In the genomic region with DNA sequence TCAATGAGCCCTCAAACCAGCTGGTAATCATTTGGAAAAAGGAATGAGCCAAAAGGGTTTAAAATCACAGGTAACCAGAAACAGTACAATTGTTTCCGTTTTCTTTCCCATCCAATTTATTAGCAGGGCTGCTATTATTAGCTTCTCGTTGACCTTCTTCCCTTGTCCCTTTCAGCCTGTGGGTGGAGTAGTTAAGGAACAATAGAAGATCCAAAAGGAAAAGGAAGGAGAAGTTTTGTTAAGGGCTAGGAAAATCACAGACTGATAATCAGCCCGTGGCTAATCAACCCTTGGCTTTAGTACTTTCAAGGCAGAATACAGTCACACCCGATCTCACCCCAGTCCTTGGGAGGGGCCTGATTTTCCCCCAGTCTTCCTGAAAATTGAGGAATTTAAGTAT, we compare ENCODE assay signal across 26 cellular contexts. TPM values are rescaled to one million over a fixed set of nuclear protein-coding genes. Genes with fewer than 3 reads are reported as not detected.
"Had no signal": no experiment of that assay in that cellular context is flagged by ENCODE, and none has a peak within 500 bp of the region (broad histone marks: within the 10 kb centered on the region; RNA-seq: fewer than 3 reads in every experiment).

No MANE protein-coding gene starts in this region.

- H3K4me1 ChIP-seq: SJSA1 had no signal

- H3K9me3 ChIP-seq: SJSA1 had no signal

- H3K27ac ChIP-seq: brain microvascular endothelial cell, SJSA1, VCaP had no signal

- H3K4me3 Mint-ChIP-seq: activated naive CD8-positive, alpha-beta T cell treated with anti-CD3 and anti-CD28 coated beads, Interleukin-2, amount 10 ng/mL, durations not matched to agents 7 days and 5 days; activated T-cell treated with anti-CD3 and anti-CD28 coated beads, Interleukin-2, amount 50 U/mL, for 72 hours; naive B cell; neural crest cell; stimulated activated effector memory CD8-positive, alpha-beta T cell treated with anti-CD3 and anti-CD28 coated beads, Interleukin-12 subunit alpha, Interleukin-12 subunit beta, amount 100 ng/mL, for 72 hours; T-helper 17 cell had no signal

- H3K36me3 Mint-ChIP-seq: activated naive CD8-positive, alpha-beta T cell treated with anti-CD3 and anti-CD28 coated beads, Interleukin-2, amount 10 ng/mL, durations not matched to agents 7 days and 5 days; naive B cell; stimulated activated effector memory CD8-positive, alpha-beta T cell treated with anti-CD3 and anti-CD28 coated beads, Interleukin-12 subunit alpha, Interleukin-12 subunit beta, amount 100 ng/mL, for 72 hours had no signal

- FAIRE-seq: small intestine had no signal

- H3K27ac Mint-ChIP-seq: activated naive CD8-positive, alpha-beta T cell treated with anti-CD3 and anti-CD28 coated beads, Interleukin-2, amount 10 ng/mL, durations not matched to agents 7 days and 5 days; activated T-cell treated with anti-CD3 and anti-CD28 coated beads, Interleukin-2, amount 50 U/mL, for 72 hours; naive B cell; stimulated activated effector memory CD8-positive, alpha-beta T cell treated with anti-CD3 and anti-CD28 coated beads, Interleukin-12 subunit alpha, Interleukin-12 subunit beta, amount 100 ng/mL, for 72 hours; T-helper 17 cell had no signal

- ATAC-seq: activated T-cell treated with anti-CD3 and anti-CD28 coated beads, Interleukin-2, amount 50 U/mL, for 72 hours; esophagus mucosa; left colon; stimulated activated effector memory CD8-positive, alpha-beta T cell treated with anti-CD3 and anti-CD28 coated beads, Interleukin-12 subunit alpha, Interleukin-12 subunit beta, amount 100 ng/mL, for 72 hours; T-helper 17 cell had no signal

- H3K9me3 Mint-ChIP-seq: activated naive CD8-positive, alpha-beta T cell treated with anti-CD3 and anti-CD28 coated beads, Interleukin-2, amount 10 ng/mL, durations not matched to agents 7 days and 5 days; activated T-cell treated with anti-CD3 and anti-CD28 coated beads, Interleukin-2, amount 50 U/mL, for 72 hours; naive B cell; neural crest cell; stimulated activated effector memory CD8-positive, alpha-beta T cell treated with anti-CD3 and anti-CD28 coated beads, Interleukin-12 subunit alpha, Interleukin-12 subunit beta, amount 100 ng/mL, for 72 hours had no signal

- DNase-seq: activated CD4-positive, alpha-beta T cell treated with anti-CD3 and anti-CD28 coated beads, Interleukin-2, amount 50 U/mL, for 1 hour; activated CD4-positive, CD25-positive, alpha-beta regulatory T cell treated with anti-CD3 and anti-CD28 coated beads, Interleukin-2, amount 50 U/mL, for 72 hours; activated CD8-positive, alpha-beta memory T cell treated with anti-CD3 and anti-CD28 coated beads, Interleukin-2, amount 50 U/mL, for 4 hours; activated gamma-delta T cell treated with Interleukin-2 at 50 U/mL for 16 hours; activated naive CD8-positive, alpha-beta T cell treated with anti-CD3 and anti-CD28 coated beads, Interleukin-2, amount 10 ng/mL, durations not matched to agents 7 days and 5 days; activated T-cell treated with anti-CD3 and anti-CD28 coated beads, Interleukin-2, amount 50 U/mL, for 72 hours; brain microvascular endothelial cell; cerebellar nuclear complex; effector CD4-positive, alpha-beta T cell; hippocampal formation; islet precursor cell; left colon; mammary epithelial cell; naive B cell; small intestine; stimulated activated CD4-positive, alpha-beta T cell treated with anti-CD3 and anti-CD28 coated beads, Interleukin-4, amount 100 ng/mL, for 24 hours; T-helper 17 cell had no signal

- H3K4me1 Mint-ChIP-seq: stimulated activated effector memory CD8-positive, alpha-beta T cell treated with anti-CD3 and anti-CD28 coated beads, Interleukin-12 subunit alpha, Interleukin-12 subunit beta, amount 100 ng/mL, for 72 hours had no signal

- H3K4me3 ChIP-seq: SJSA1 had no signal

- H3K36me3 ChIP-seq: brain microvascular endothelial cell, SJSA1 had no signal

- H3K27me3 ChIP-seq: brain microvascular endothelial cell, SJSA1 had no signal

RNA-seq across cellular contexts. Expression of a gene that starts 38.4 kb away (rescaled TPM):
- total RNA-seq: activated naive CD8-positive, alpha-beta T cell treated with anti-CD3 and anti-CD28 coated beads, Interleukin-2, amount 10 ng/mL, durations not matched to agents 7 days and 5 days; activated T-cell treated with anti-CD3 and anti-CD28 coated beads, Interleukin-2, amount 50 U/mL, for 72 hours; esophagus mucosa; glomerular endothelial cell; mammary epithelial cell; neural crest cell; omental fat pad; posterior vena cava; SJSA1; T-helper 17 cell had no signal
- polyA plus RNA-seq: mammary epithelial cell, thymus had no signal
